ENCODE assay signal across 8 cellular contexts in genomic region chr3:112629425-112629824, GRCh38. TPM values are rescaled to one million over a fixed set of nuclear protein-coding genes. Genes with fewer than 3 reads are reported as not detected.
A peak's percentile ranks its signal among the peaks of the same experiment; 100 is the strongest.
DNase-seq lines count a peak whose midpoint lies in the region; ATAC-seq, FAIRE-seq and TF ChIP-seq lines count a peak whose summit lies in the region.

No MANE protein-coding gene starts in this region.

- H2BK5ac ChIP-seq in mesenchymal stem cell (ENCODE audit: low read depth, low read length, poor library complexity, severe bottlenecking): no peak overlapping the region

- H3K79me2 ChIP-seq in astrocyte (ENCODE audit: insufficient read depth, low read length): peaks cover 52% of the 10 kb centered on the region
- no peaks in the 10 kb centered on the region for H3K79me2 ChIP-seq in HepG2 (ENCODE audit: insufficient read depth, low read length)

- peak overlapping the region; percentile 13 for H3K27ac ChIP-seq in astrocyte (ENCODE audit: low read depth, low read length)
- H3K27ac ChIP-seq in mesenchymal stem cell (ENCODE audit: low read length, poor library complexity, severe bottlenecking): peak overlapping the region; percentile 55
- no peak overlapping the region for H3K27ac ChIP-seq in HepG2 (ENCODE audit: extremely low read length, insufficient read depth, low read length)

- no peak overlapping the region for H3K18ac ChIP-seq in mesenchymal stem cell (ENCODE audit: low read depth in 1 of 2, low read length in 2 of 2)

- H3K4me1 ChIP-seq in astrocyte (ENCODE audit: insufficient read depth, low read length) (peaks cover 32% of the 10 kb centered on the region), mesenchymal stem cell (ENCODE audit: control insufficient read depth, insufficient read depth, low read depth, low read length) (no peaks in the 10 kb centered on the region), HepG2 (ENCODE audit: insufficient read depth, low read length) (no peaks in the 10 kb centered on the region)

- H3K23ac ChIP-seq in mesenchymal stem cell (ENCODE audit: low read length in 2 of 2): no peak overlapping the region

- no peak overlapping the region for H2BK120ac ChIP-seq in mesenchymal stem cell (ENCODE audit: low read depth, low read length)

- POLR2A ChIA-PET in HepG2 (lab: Yijun Ruan, JAX): no interaction called here

- peak overlapping the region; percentile 78 for H3K27ac Mint-ChIP-seq in astrocyte (ENCODE audit: unreplicated experiment)

- no peak overlapping the region for H3K14ac ChIP-seq in mesenchymal stem cell (ENCODE audit: low read length in 2 of 2)

- ATAC-seq in HG02759 (IDR thresholded peaks at IDR 0.05; ENCODE audit: unreplicated experiment) (no peak), HG03378 (IDR thresholded peaks at IDR 0.05; ENCODE audit: unreplicated experiment) (no peak), HepG2 (no peak)

- peaks cover 38% of the 10 kb centered on the region for H3K4me1 Mint-ChIP-seq in astrocyte (ENCODE audit: low read depth, unreplicated experiment)

- peak overlapping the region; percentile 45 for H3K4me3 Mint-ChIP-seq in astrocyte (ENCODE audit: unreplicated experiment)

- no peaks in the 10 kb centered on the region for H3K27me3 Mint-ChIP-seq in astrocyte (ENCODE audit: low read depth, unreplicated experiment)

- no peak overlapping the region for H2AK5ac ChIP-seq in mesenchymal stem cell (ENCODE audit: low read length, severe bottlenecking)

- TF ChIP-seq EP300 in HepG2 (IDR thresholded peaks at IDR 0.05; ENCODE audit: low read depth in 2 of 2, low read length in 2 of 2) (no peak), HepG2 (CRISPR knock-in tag; IDR thresholded peaks at IDR 0.05; ENCODE audit: borderline replicate concordance) (no peak)

- H2BK15ac ChIP-seq in mesenchymal stem cell (ENCODE audit: low read depth, poor library complexity, severe bottlenecking): no peak overlapping the region

- FAIRE-seq in astrocyte (lab: Jason Lieb, UNC) (peak; percentile 93), HepG2 (lab: Jason Lieb, UNC) (no peak)

- H2BK12ac ChIP-seq in mesenchymal stem cell (ENCODE audit: low read length in 2 of 2): no peak overlapping the region

- no peak for TF ChIP-seq RAD21 in HepG2 (CRISPR knock-in tag; IDR thresholded peaks at IDR 0.05)

- H3K9ac ChIP-seq in astrocyte (ENCODE audit: low read length) (peak overlapping the region; percentile 6), mesenchymal stem cell (ENCODE audit: low read length) (peak overlapping the region; percentile 99), HepG2 (ENCODE audit: insufficient read depth, low read depth, low read length) (no peak overlapping the region)

- H4K8ac ChIP-seq in mesenchymal stem cell (ENCODE audit: low read length): no peak overlapping the region

- H3K9me3 Mint-ChIP-seq in astrocyte (ENCODE audit: unreplicated experiment): no peaks in the 10 kb centered on the region

- H4K20me1 ChIP-seq in astrocyte (ENCODE audit: insufficient read depth, low read length): peaks cover 8% of the 10 kb centered on the region
- H4K20me1 ChIP-seq in HepG2 (ENCODE audit: insufficient read depth, low read length): no peaks in the 10 kb centered on the region

- peak overlapping the region; percentile 68 for H3K4me2 ChIP-seq in astrocyte (ENCODE audit: low read length)
- no peak overlapping the region for H3K4me2 ChIP-seq in mesenchymal stem cell (ENCODE audit: low read length, poor library complexity, severe bottlenecking)
- no peak overlapping the region for H3K4me2 ChIP-seq in HepG2 (ENCODE audit: low read depth, low read length)

- TF ChIP-seq CTCF in astrocyte (IDR thresholded peaks at IDR 0.05; ENCODE audit: insufficient read depth, low read depth, low read length): no peak
- TF ChIP-seq CTCF in HepG2 (CRISPR knock-in tag; IDR thresholded peaks at IDR 0.05): no peak

- no peak overlapping the region for H4K91ac ChIP-seq in mesenchymal stem cell (ENCODE audit: low read length)

- CTCF ChIA-PET in HepG2 (lab: Yijun Ruan, JAX; ENCODE audit: low intra/inter-chr PET ratio, low total read pairs): no interaction called here

- no peak overlapping the region for H2AFZ ChIP-seq in astrocyte (ENCODE audit: low read depth, low read length)
- H2AFZ ChIP-seq in mesenchymal stem cell (ENCODE audit: low read depth, low read length): no peak overlapping the region
- H2AFZ ChIP-seq in HepG2 (ENCODE audit: low read length): no peak overlapping the region

- peak; percentile 45 for DNase-seq in CD1c-positive myeloid dendritic cell (ENCODE audit: extremely low spot score)
- peak; percentile 15 for DNase-seq in KBM-7
- DNase-seq in astrocyte (ENCODE audit: low read depth): peak; percentile 97
- peak; percentile 94 for DNase-seq in mesenchymal stem cell
- no peak for DNase-seq in NCI-H1930 (lab: John Stamatoyannopoulos, UW)
- no peak for DNase-seq in HepG2 (ENCODE audit: low spot score)

- 11% methylated on average over 7 of the region's 7 CpGs for WGBS in mesenchymal stem cell
- 26% methylated on average over 7 of the region's 7 CpGs for WGBS in HepG2 (ENCODE audit: low lambda C conversion rate)

- H3K27me3 ChIP-seq in astrocyte (ENCODE audit: insufficient read depth, low read length) (no peaks in the 10 kb centered on the region), mesenchymal stem cell (ENCODE audit: control insufficient read depth in 1 of 2, insufficient read depth in 1 of 2, low read length in 2 of 2) (no peaks in the 10 kb centered on the region), HepG2 (ENCODE audit: control insufficient read depth in 1 of 2, insufficient read depth in 2 of 2, low read length in 2 of 2) (0 out of 5 replicates have a peak, but pooled peaks cover 0 to 4% of the 10 kb centered on the region in 2 experiments)

- H3K9me3 ChIP-seq in astrocyte (ENCODE audit: insufficient read depth, low read depth, low read length) (no peaks in the 10 kb centered on the region), mesenchymal stem cell (ENCODE audit: control insufficient read depth, low read length) (no peaks in the 10 kb centered on the region), HepG2 (ENCODE audit: low read length) (no peaks in the 10 kb centered on the region)

- H3K4ac ChIP-seq in mesenchymal stem cell (ENCODE audit: low read depth in 1 of 2, low read length in 2 of 2): no peak overlapping the region

- in situ Hi-C loops in KBM-7 (cut with MboI; ENCODE audit: low pct_unique_long_range_greater_than_20kb, low sequenced_read_pairs): no loop called here
- in situ Hi-C loops in HepG2 (cut with HindIII; ENCODE audit: extremely low pct_ligation_motif_present, low pct_unique_long_range_greater_than_20kb): no loop called here

- intact Hi-C loops in HepG2 (cut with micrococcal nuclease; ENCODE audit: unreplicated experiment): no loop called here

- peaks cover 14% of the 10 kb centered on the region for H3K36me3 ChIP-seq in astrocyte (ENCODE audit: insufficient read depth, low read length)
- peaks cover 0 to 64% of the 10 kb centered on the region in 2 experiments for H3K36me3 ChIP-seq in mesenchymal stem cell (ENCODE audit: control insufficient read depth in 1 of 2, insufficient read depth in 2 of 2, low read depth in 1 of 2, low read length in 2 of 2)
- no peaks in the 10 kb centered on the region for H3K36me3 ChIP-seq in HepG2 (replicated peaks in 1 of 2; ENCODE audit: control insufficient read depth in 1 of 2, insufficient read depth in 2 of 2, low read length in 2 of 2)

- BruUV-seq in HepG2 (replicated peaks; lab: Mats Ljungman, UMichigan): no TSS peak

- H3K4me3 ChIP-seq in astrocyte (ENCODE audit: insufficient read depth, low read depth, low read length) (peak overlapping the region; percentile 21), mesenchymal stem cell (ENCODE audit: insufficient read depth in 1 of 2, low read depth in 1 of 2, low read length in 2 of 2) (peak overlapping the region in 1 of 2 experiments; percentile 89), HepG2 (replicated peaks in 1 of 3; ENCODE audit: insufficient read depth in 1 of 3, low read depth in 2 of 3, low read length in 3 of 3) (no peak overlapping the region)

- peaks cover 6% of the 10 kb centered on the region for H3K79me1 ChIP-seq in mesenchymal stem cell (replicated peaks; ENCODE audit: low read length, poor library complexity, severe bottlenecking)

- TF ChIP-seq POLR2A in HepG2 (IDR thresholded peaks at IDR 0.05; ENCODE audit: insufficient read depth in 1 of 2, low read depth in 2 of 2, low read length in 2 of 2): no peak

- peaks cover 2% of the 10 kb centered on the region for H3K36me3 Mint-ChIP-seq in astrocyte (ENCODE audit: low read depth, unreplicated experiment)

TF ChIP-seq in HepG2, 621 proteins besides CTCF, POLR2A, EP300 and RAD21 (continues in another document):
- TF ChIP-seq CHD4 (IDR thresholded peaks at IDR 0.05; ENCODE audit: borderline replicate concordance, low read length) (no peak), ZNF367 (CRISPR knock-in tag; IDR thresholded peaks at IDR 0.05; ENCODE audit: borderline replicate concordance) (no peak), SYNCRIP (IDR thresholded peaks at IDR 0.05; ENCODE audit: insufficient read depth, low read depth, low read length) (no peak), NFE2L2 (IDR thresholded peaks at IDR 0.05; ENCODE audit: low read length) (no peak), ZNF253 (CRISPR knock-in tag; IDR thresholded peaks at IDR 0.05; ENCODE audit: borderline replicate concordance) (no peak)

RNA-seq across cellular contexts. Expression of gene CCDC80, which starts 11.5 kb away (rescaled TPM):
- total RNA-seq in astrocyte (272 and 333 TPM in 2 replicates), HepG2 (2016; rRNA removed; fragmentation: Illumina TruSeq; extraction: Trizol) (not detected in 2 replicates)
- 220 TPM for polyA plus RNA-seq in mesenchymal stem cell (2013, experiment 1 of 2)
- 229 TPM for polyA plus RNA-seq in mesenchymal stem cell (2013, experiment 2 of 2)
- not detected in 2 replicates for total RNA-seq in HepG2 (2016; cell fraction: cytosol; rRNA removed; fragmentation: Illumina TruSeq; extraction: Trizol; ENCODE audit: low read depth)
- total RNA-seq in HepG2 (2016; cell fraction: insoluble cytoplasmic fraction; rRNA removed; fragmentation: Illumina TruSeq; extraction: Trizol): not detected in 2 replicates
- not detected in 2 replicates for total RNA-seq in HepG2 (2016; cell fraction: membrane; rRNA removed; fragmentation: Illumina TruSeq; extraction: Trizol)
- total RNA-seq in HepG2 (2016; cell fraction: nucleus; rRNA removed; fragmentation: Illumina TruSeq; extraction: Trizol): not detected in 2 replicates
- not detected in 2 replicates for polyA plus RNA-seq in HepG2 (2011; rRNA removed)
- not detected in 2 replicates for polyA plus RNA-seq in HepG2 (2011; cell fraction: cytosol; rRNA removed)
- not detected in 2 replicates for polyA plus RNA-seq in HepG2 (2011; cell fraction: nucleus; rRNA removed)
- 0.07 TPM in 2 replicates for polyA plus RNA-seq in HepG2 (2012)
- polyA plus RNA-seq in HepG2 (2016; cell fraction: cytosol; fragmentation: Illumina TruSeq; extraction: Trizol; ENCODE audit: low read depth): not detected in 2 replicates
- not detected in 2 replicates for polyA plus RNA-seq in HepG2 (2016; cell fraction: insoluble cytoplasmic fraction; fragmentation: Illumina TruSeq; extraction: Trizol; ENCODE audit: low read depth)
- not detected in 2 replicates for polyA plus RNA-seq in HepG2 (2016; cell fraction: membrane; fragmentation: Illumina TruSeq; extraction: Trizol; ENCODE audit: low read depth)
- polyA plus RNA-seq in HepG2 (2016; cell fraction: nucleus; fragmentation: Illumina TruSeq; extraction: Trizol; ENCODE audit: insufficient read depth, low read depth): not detected in 2 replicates
- polyA minus RNA-seq in HepG2 (2011; rRNA and poly(A)+ RNA removed; ENCODE audit: low replicate concordance): 1.6 TPM in 1 of 2 replicates, not detected in the other
- not detected in 2 replicates for polyA minus RNA-seq in HepG2 (2011; cell fraction: cytosol; rRNA and poly(A)+ RNA removed)
- polyA minus RNA-seq in HepG2 (2011; cell fraction: nucleus; rRNA and poly(A)+ RNA removed): under 0.01 TPM in 1 of 2 replicates, not detected in the other

Comparison
In these comparisons a context has a peak if more than half of its experiments do, and no peak if none do; other contexts are left out.
1. DNase-seq: peak in CD1c-positive myeloid dendritic cell (single experiment), KBM-7 (single experiment), astrocyte (single experiment) and mesenchymal stem cell (single experiment); none in NCI-H1930 (0 of 2) and HepG2 (single experiment).
2. RNA of gene CCDC80, which starts 11.5 kb away (total RNA-seq): 272 to 333 TPM in astrocyte; not detected in HepG2; every median in the first group is over 100 times any median in the second.